Comparison of ENCODE assay signal across 9 cellular contexts in the genomic region with DNA sequence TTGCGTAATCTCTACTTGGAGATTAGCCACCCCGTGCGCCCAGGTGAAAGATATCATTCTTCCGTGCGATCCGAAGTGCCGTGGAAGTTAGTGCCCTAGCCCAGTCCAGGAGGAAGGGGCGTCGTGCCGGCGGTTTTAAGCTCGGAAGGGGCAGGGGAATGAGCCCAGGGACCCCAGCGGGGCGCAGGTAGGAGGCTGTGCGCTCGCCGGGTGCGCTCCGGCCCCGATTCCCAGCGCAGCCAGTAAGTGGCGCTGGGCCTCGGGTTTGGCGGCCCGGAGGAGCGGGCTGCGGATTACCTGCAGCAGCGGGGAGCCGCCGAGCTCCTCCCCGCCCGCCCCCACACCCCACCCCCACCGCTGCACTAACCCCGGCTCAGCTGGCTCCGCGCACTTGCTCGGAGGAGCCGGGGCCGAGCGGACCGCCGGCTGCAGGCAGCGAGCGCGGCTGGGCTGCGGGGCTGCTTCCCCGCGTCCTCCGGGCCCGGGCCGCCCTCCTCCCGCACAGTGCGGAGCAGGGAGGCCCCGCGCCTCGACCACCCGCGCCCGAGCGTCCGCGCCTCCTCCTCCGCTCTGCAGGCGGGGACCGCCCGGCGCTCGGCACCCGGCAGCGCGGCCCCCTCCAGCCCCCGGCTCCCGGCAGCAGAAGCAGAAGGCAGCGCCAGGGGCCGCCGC. TPM values are rescaled to one million over a fixed set of nuclear protein-coding genes. Genes with fewer than 3 reads are reported as not detected.
DNase-seq lines count a peak whose midpoint lies in the region; ATAC-seq, FAIRE-seq and TF ChIP-seq lines count a peak whose summit lies in the region.
"Had no signal": no experiment of that assay in that cellular context is flagged by ENCODE, and none has a peak within 500 bp of the region (broad histone marks: within the 10 kb centered on the region; RNA-seq: fewer than 3 reads in every experiment).

Gene RYR2 (plus strand): TSS at position 390 of the 672 bp plus-strand sequence. CDS start 338 bp downstream, outside the sequence.

- H3K4me3 ChIP-seq in colonic mucosa (peak within 1 kb of the TSS; percentile 13), mesodermal cell (ENCODE audit: extremely low read depth, insufficient read depth, low read length, poor library complexity, severe bottlenecking) (peak within 1 kb of the TSS; percentile 54)

- FAIRE-seq in urothelium cell line (lab: Jason Lieb, UNC), result no peak
- FAIRE-seq: G401.6 had no signal

- intact Hi-C loops in colonic mucosa (cut with DNase I), result loop anchor here (10.0 kb wide), 1 partner anchor 343 kb away; no protein-coding TSS in a partner anchor

- no peaks in the 10 kb centered on the region for H3K9me3 ChIP-seq in colonic mucosa
- no peaks in the 10 kb centered on the region for H3K9me3 ChIP-seq in mesodermal cell (ENCODE audit: control insufficient read depth, low read length)

- H3K36me3 ChIP-seq in colonic mucosa (no peaks in the 10 kb centered on the region), mesodermal cell (ENCODE audit: control insufficient read depth, insufficient read depth, low read length) (no peaks in the 10 kb centered on the region)

- no peak within 1 kb of the TSS for H3K9ac ChIP-seq in colonic mucosa (ENCODE audit: low read depth in 2 of 2, low read length in 2 of 2)

- 3 to 4% methylated on average over 43 to 51 of the region's 76 CpGs for WGBS in mesodermal cell (ENCODE audit: insufficient coverage in 2 of 2), 2 experiments

- TF ChIP-seq CTCF in 22Rv1 (IDR thresholded peaks at IDR 0.05) (peak; percentile 89), colonic mucosa (IDR thresholded peaks at IDR 0.05) (peak; percentile 14)

- in situ Hi-C loops in KBM-7 (cut with MboI; ENCODE audit: low pct_unique_long_range_greater_than_20kb, low sequenced_read_pairs), result no loop called here

- H3K4me1 ChIP-seq in colonic mucosa (no peaks in the 10 kb centered on the region), mesodermal cell (ENCODE audit: control insufficient read depth, insufficient read depth, low read length, poor library complexity, severe bottlenecking) (peaks cover 9% of the 10 kb centered on the region)

- ATAC-seq in GM21528 (IDR thresholded peaks at IDR 0.05; ENCODE audit: low FRiP score, unreplicated experiment), result no peak
- ATAC-seq in GM18498 (IDR thresholded peaks at IDR 0.05; ENCODE audit: unreplicated experiment), result no peak

- H3K27me3 ChIP-seq in colonic mucosa, result peaks cover 24% of the 10 kb centered on the region

- DNase-seq in KBM-7 (peak; percentile 26), colonic mucosa (no peak), urothelium cell line (ENCODE audit: low spot score) (peak; percentile 82), NCI-H1694 (lab: John Stamatoyannopoulos, UW) (no peak)

- H3K27ac ChIP-seq in 22Rv1 (no peak within 1 kb of the TSS), colonic mucosa (no peak within 1 kb of the TSS), mesodermal cell (ENCODE audit: low read depth, low read length, severe bottlenecking) (no peak within 1 kb of the TSS)

RNA-seq across cellular contexts. Expression of gene RYR2, which starts in this region (rescaled TPM):
- total RNA-seq in colonic mucosa, result under 1 TPM; 0.15 to 0.56 TPM
- polyA plus RNA-seq in mesodermal cell (2013, experiment 1 of 2), result 1.5 TPM
- 0.81 TPM for polyA plus RNA-seq in mesodermal cell (2013, experiment 2 of 2)

Comparison
In these comparisons a context has a peak if more than half of its experiments do, and no peak if none do; other contexts are left out.
1. DNase-seq: peak in KBM-7 (single experiment) and urothelium cell line (single experiment); none in colonic mucosa (single experiment) and NCI-H1694 (single experiment).